ENCODE assay signal across 18 cellular contexts in genomic region chr2:204365778-204366177, GRCh38.
"Had no signal": no experiment of that assay in that cellular context is flagged by ENCODE, and none has a peak within 500 bp of the region (broad histone marks: within the 10 kb centered on the region; RNA-seq: fewer than 3 reads in every experiment).

No MANE protein-coding gene starts in this region.

- H3K27ac ChIP-seq: brain microvascular endothelial cell, foreskin keratinocyte, lower lobe of right lung, tibial artery had no signal

- H3K36me3 Mint-ChIP-seq: activated naive CD8-positive, alpha-beta T cell treated with anti-CD3 and anti-CD28 coated beads, Interleukin-2, amount 10 ng/mL, durations not matched to agents 7 days and 5 days; stimulated activated naive B cell treated with anti-CD40 and anti-IgM and Interleukin-4, amounts not matched to agents 10 μg/mL and 1 μg/mL and 100 μg/mL, for 72 hours; WTC11 had no signal

- H3K9me3 Mint-ChIP-seq: activated CD4-positive, alpha-beta T cell treated with anti-CD3 and anti-CD28 coated beads, Interleukin-2, amount 10 ng/mL, durations not matched to agents 7 days and 5 days; activated naive CD8-positive, alpha-beta T cell treated with anti-CD3 and anti-CD28 coated beads, Interleukin-2, amount 10 ng/mL, durations not matched to agents 7 days and 5 days; dendritic cell treated with granulocyte-macrophage colony-stimulating factor and Interleukin-4, amounts not matched to agents 40 ng/mL and 50 ng/mL, for 4 days; effector memory CD8-positive, alpha-beta T cell; neural crest cell; stimulated activated naive B cell treated with anti-CD40 and anti-IgM and Interleukin-4, amounts not matched to agents 10 μg/mL and 1 μg/mL and 100 μg/mL, for 72 hours; WTC11 had no signal

- H3K4me3 ChIP-seq: lower lobe of right lung, tibial artery had no signal

- H3K4me3 Mint-ChIP-seq: activated CD4-positive, alpha-beta T cell treated with anti-CD3 and anti-CD28 coated beads, Interleukin-2, amount 10 ng/mL, durations not matched to agents 7 days and 5 days; activated naive CD8-positive, alpha-beta T cell treated with anti-CD3 and anti-CD28 coated beads, Interleukin-2, amount 10 ng/mL, durations not matched to agents 7 days and 5 days; dendritic cell treated with granulocyte-macrophage colony-stimulating factor and Interleukin-4, amounts not matched to agents 40 ng/mL and 50 ng/mL, for 4 days; effector memory CD8-positive, alpha-beta T cell; neural crest cell; stimulated activated naive B cell treated with anti-CD40 and anti-IgM and Interleukin-4, amounts not matched to agents 10 μg/mL and 1 μg/mL and 100 μg/mL, for 72 hours; T-helper 17 cell; WTC11 had no signal

- H3K27me3 ChIP-seq: brain microvascular endothelial cell, tibial artery had no signal

- H3K4me1 Mint-ChIP-seq: activated CD4-positive, alpha-beta T cell treated with anti-CD3 and anti-CD28 coated beads, Interleukin-2, amount 10 ng/mL, durations not matched to agents 7 days and 5 days; activated naive CD8-positive, alpha-beta T cell treated with anti-CD3 and anti-CD28 coated beads, Interleukin-2, amount 10 ng/mL, durations not matched to agents 7 days and 5 days; stimulated activated naive B cell treated with anti-CD40 and anti-IgM and Interleukin-4, amounts not matched to agents 10 μg/mL and 1 μg/mL and 100 μg/mL, for 72 hours; T-helper 17 cell had no signal

- DNase-seq: activated CD4-positive, alpha-beta T cell treated with anti-CD3 and anti-CD28 coated beads, Interleukin-2, amount 10 ng/mL, durations not matched to agents 7 days and 5 days; activated CD8-positive, alpha-beta memory T cell treated with anti-CD3 and anti-CD28 coated beads, Interleukin-2, amount 50 U/mL, for 48 hours; activated naive CD4-positive, alpha-beta T cell; activated naive CD8-positive, alpha-beta T cell treated with anti-CD3 and anti-CD28 coated beads, Interleukin-2, amount 10 ng/mL, durations not matched to agents 7 days and 5 days; effector memory CD8-positive, alpha-beta T cell; foreskin keratinocyte; glutamatergic neuron; kidney glomerular epithelial cell; lower lobe of right lung; stimulated activated CD4-positive, alpha-beta T cell treated with anti-CD3 and anti-CD28 coated beads, Interleukin-12 subunit alpha, Interleukin-12 subunit beta, amount 100 ng/mL, for 4 hours; stimulated activated CD4-positive, alpha-beta T cell treated with anti-CD3 and anti-CD28 coated beads, Interleukin-2, amount 100 ng/mL, for 24 hours; stimulated activated naive B cell treated with anti-CD40 and anti-IgM and Interleukin-4, amounts not matched to agents 10 μg/mL and 1 μg/mL and 100 μg/mL, for 72 hours; T-helper 17 cell; tibial artery had no signal

- H3K9me3 ChIP-seq: lower lobe of right lung, tibial artery had no signal

- H3K27ac Mint-ChIP-seq: activated CD4-positive, alpha-beta T cell treated with anti-CD3 and anti-CD28 coated beads, Interleukin-2, amount 10 ng/mL, durations not matched to agents 7 days and 5 days; activated naive CD8-positive, alpha-beta T cell treated with anti-CD3 and anti-CD28 coated beads, Interleukin-2, amount 10 ng/mL, durations not matched to agents 7 days and 5 days; dendritic cell treated with granulocyte-macrophage colony-stimulating factor and Interleukin-4, amounts not matched to agents 40 ng/mL and 50 ng/mL, for 4 days; effector memory CD8-positive, alpha-beta T cell; stimulated activated naive B cell treated with anti-CD40 and anti-IgM and Interleukin-4, amounts not matched to agents 10 μg/mL and 1 μg/mL and 100 μg/mL, for 72 hours; T-helper 17 cell; WTC11 had no signal

- H3K36me3 ChIP-seq: brain microvascular endothelial cell, lower lobe of right lung, tibial artery had no signal

- H3K27me3 Mint-ChIP-seq: stimulated activated naive B cell treated with anti-CD40 and anti-IgM and Interleukin-4, amounts not matched to agents 10 μg/mL and 1 μg/mL and 100 μg/mL, for 72 hours had no signal

- H3K4me1 ChIP-seq: foreskin keratinocyte, lower lobe of right lung, tibial artery had no signal
